13 cellular contexts compared by ENCODE assay signal in the genomic region with DNA sequence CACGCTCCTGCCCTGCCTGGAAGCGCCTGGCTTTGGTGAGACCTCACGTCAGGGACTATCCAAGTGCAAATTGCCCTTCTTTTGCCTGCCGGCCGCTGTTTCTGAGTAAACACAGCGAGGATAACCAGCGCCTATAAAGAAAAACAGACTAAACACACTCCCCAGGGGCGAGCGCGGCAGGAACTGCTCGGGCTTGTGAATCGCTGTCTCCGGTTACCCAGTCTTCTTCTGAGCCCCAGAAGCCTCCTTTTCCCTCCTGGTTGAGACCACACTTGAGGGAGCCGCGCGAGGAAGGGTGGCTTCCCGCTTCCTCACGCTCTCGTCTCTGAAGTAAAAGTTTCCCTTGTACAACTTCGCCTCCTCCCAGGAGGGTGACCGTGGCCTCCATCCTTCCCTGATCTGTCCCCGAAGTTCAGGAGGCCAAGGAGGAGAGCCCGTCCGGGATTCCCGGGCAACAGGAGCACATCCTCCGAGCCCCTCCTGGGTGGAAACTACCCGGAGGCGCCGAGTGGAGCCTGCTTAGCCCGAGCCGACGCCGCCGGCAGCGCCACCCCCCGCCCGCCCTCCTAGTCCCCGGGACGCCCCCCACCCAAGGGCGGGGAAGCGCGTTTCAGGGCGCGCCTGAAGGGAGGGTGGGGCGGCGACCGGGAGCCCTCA. TPM values are rescaled to one million over a fixed set of nuclear protein-coding genes. Genes with fewer than 3 reads are reported as not detected.
A peak's percentile ranks its signal among the peaks of the same experiment; 100 is the strongest.
DNase-seq lines count a peak whose midpoint lies in the region; ATAC-seq, FAIRE-seq and TF ChIP-seq lines count a peak whose summit lies in the region.
"Had no signal": no experiment of that assay in that cellular context is flagged by ENCODE, and none has a peak within 500 bp of the region (broad histone marks: within the 10 kb centered on the region; RNA-seq: fewer than 3 reads in every experiment).

No MANE protein-coding gene starts in this region.

- H3K27me3 ChIP-seq in pancreas, result peaks cover 0 to 8% (median 0%) of the 10 kb centered on the region in 4 donors

- no peak for FAIRE-seq in pancreas (lab: Jason Lieb, UNC)

- peaks cover 0 to 6% (median 0%) of the 10 kb centered on the region in 3 donors for H3K4me1 ChIP-seq in pancreas

- H3K9me3 ChIP-seq in pancreas, result no peaks in the 10 kb centered on the region

- no peak for TF ChIP-seq POLR2A in GM18505 (IDR thresholded peaks at IDR 0.05; ENCODE audit: borderline replicate concordance, extremely low read depth, insufficient read depth, insufficient read length)

- ATAC-seq in pancreas (peak in 3 of 4 donors; percentile 31 to 49 (median 42)), HG03342 (IDR thresholded peaks at IDR 0.05; ENCODE audit: unreplicated experiment) (no peak), GM18505 (IDR thresholded peaks at IDR 0.05; ENCODE audit: unreplicated experiment) (no peak), HG03175 (IDR thresholded peaks at IDR 0.05; ENCODE audit: unreplicated experiment) (no peak), GM21576 (IDR thresholded peaks at IDR 0.05; ENCODE audit: unreplicated experiment) (no peak)
- ATAC-seq: activated T-helper 17 cell treated with anti-CD3 and anti-CD28 coated beads, Interleukin-2, amount 50 U/mL, for 72 hours had no signal

- no peak for TF ChIP-seq CTCF in pancreas (IDR thresholded peaks at IDR 0.05)

- H3K27ac ChIP-seq in pancreas, result peak overlapping the region in 1 of 4 donors; percentile 22

- WGBS in pancreas, 2 donors, result 1% methylated on average over 46 to 47 of the region's 47 CpGs

- intact Hi-C loops in head of caudate nucleus (cut with DNase I), result no loop called here
- intact Hi-C loops in pancreas (cut with DNase I), result no loop called here

- peak; percentile 39 for DNase-seq in D341Med (ENCODE audit: low spot score)
- DNase-seq in NCI-H446 treated with DMSO at 0.1 percent for 48 hours (lab: John Stamatoyannopoulos, UW), result peak; percentile 70
- DNase-seq in head of caudate nucleus, result peak in 23 of 42 donors; percentile 7 to 51 (median 24)
- DNase-seq in pancreas, result peak in 5 of 6 donors; percentile 14 to 70 (median 29)
- DNase-seq: CD4-positive, alpha-beta memory T cell had no signal

- H3K4me3 ChIP-seq in pancreas, result peak overlapping the region; percentile 32 to 54 (median 49)

- H3K36me3 ChIP-seq in pancreas, result no peaks in the 10 kb centered on the region

RNA-seq across cellular contexts. Expression of a gene that starts 1.0 kb away (rescaled TPM):
- total RNA-seq in pancreas, result 1 to 10 TPM in 2 of 6 donors, under 1 TPM in 4; 0.23 to 1.5 (median 0.54) TPM
- under 1 TPM; 0.08 to 0.12 TPM for polyA plus RNA-seq in pancreas
- total RNA-seq: activated T-helper 17 cell treated with anti-CD3 and anti-CD28 coated beads, Interleukin-2, amount 50 U/mL, for 72 hours; CD4-positive, alpha-beta memory T cell; dermis microvascular lymphatic vessel endothelial cell; M059J; OCI-LY7 had no signal
- polyA plus RNA-seq: CD4-positive, alpha-beta memory T cell had no signal

Comparison
In these comparisons a context has a peak if more than half of its experiments do, and no peak if none do; other contexts are left out.
1. ATAC-seq: peak in pancreas (3 of 4); none in HG03342 (single experiment), GM18505 (single experiment), HG03175 (single experiment) and GM21576 (single experiment).
2. Peak in every context shown above with its lines, with median percentiles within 50 percentile points of each other: DNase-seq.